In the genomic region with DNA sequence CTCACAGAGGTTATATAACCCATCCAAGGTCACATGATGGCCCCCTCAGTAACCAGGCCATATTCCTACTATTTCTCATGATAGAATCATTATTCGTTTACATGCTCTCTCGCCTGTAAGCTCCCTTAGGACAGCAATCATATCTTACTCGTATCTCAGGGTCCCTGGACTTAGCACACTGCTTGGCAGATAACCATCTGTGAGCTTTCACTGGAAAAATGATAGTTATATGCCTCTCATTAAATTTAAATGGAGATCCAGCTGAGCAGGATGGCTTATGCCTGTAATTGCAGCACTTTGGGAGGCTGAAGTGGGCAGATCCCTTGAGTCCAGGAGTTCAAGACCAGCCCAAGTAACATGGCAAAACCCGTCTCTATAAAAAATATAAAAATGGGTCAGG, we compare ENCODE assay signal across 16 cellular contexts.
"Had no signal": no experiment of that assay in that cellular context is flagged by ENCODE, and none has a peak within 500 bp of the region (broad histone marks: within the 10 kb centered on the region; RNA-seq: fewer than 3 reads in every experiment).

No MANE protein-coding gene starts in this region.

- H3K9me3 ChIP-seq: colonic mucosa, gastrocnemius medialis, right lobe of liver, thoracic aorta, upper lobe of right lung had no signal

- DNase-seq: activated CD4-positive, alpha-beta T cell treated with anti-CD3 and anti-CD28 coated beads, Interleukin-2, amount 50 U/mL, for 1 hour; activated CD4-positive, CD25-positive, alpha-beta regulatory T cell treated with anti-CD3 and anti-CD28 coated beads, Interleukin-2, amount 50 U/mL, for 72 hours; activated CD8-positive, alpha-beta memory T cell treated with anti-CD3 and anti-CD28 coated beads, Interleukin-2, amount 50 U/mL, for 4 hours; activated naive CD4-positive, alpha-beta T cell treated with anti-CD3 and anti-CD28 coated beads for 36 hours; activated T-cell treated with anti-CD3 and anti-CD28 coated beads, Interleukin-2, amount 50 U/mL, for 4 hours; anterior cingulate cortex; central memory CD4-positive, alpha-beta T cell; colonic mucosa; gastrocnemius medialis; right lobe of liver; small intestine; stimulated activated CD4-positive, alpha-beta T cell treated with anti-CD3 and anti-CD28 coated beads, Interleukin-4, amount 100 ng/mL, for 1 hour; upper lobe of right lung had no signal

- H3K4me3 ChIP-seq: colonic mucosa, gastrocnemius medialis, hepatocyte, right lobe of liver, thoracic aorta, upper lobe of right lung had no signal

- H3K36me3 ChIP-seq: colonic mucosa, gastrocnemius medialis, right lobe of liver, thoracic aorta, upper lobe of right lung had no signal

- H3K4me1 ChIP-seq: colonic mucosa, right lobe of liver had no signal

- ATAC-seq: activated T-cell treated with anti-CD3 and anti-CD28 coated beads, Interleukin-2, amount 50 U/mL, for 4 hours had no signal

- H3K27ac ChIP-seq: colonic mucosa, gastrocnemius medialis, hepatocyte, right lobe of liver, thoracic aorta, upper lobe of right lung, VCaP had no signal

- H3K27me3 ChIP-seq: colonic mucosa, gastrocnemius medialis, hepatocyte, right lobe of liver, upper lobe of right lung had no signal
